Comparison of ENCODE assay signal across 20 cellular contexts in genomic region chr7:50856821-50857220, GRCh38.
"Had no signal": no experiment of that assay in that cellular context is flagged by ENCODE, and none has a peak within 500 bp of the region (broad histone marks: within the 10 kb centered on the region; RNA-seq: fewer than 3 reads in every experiment).

No MANE protein-coding gene starts in this region.

- H3K36me3 ChIP-seq: left lung, neutrophil, ovary, spleen, tibial nerve had no signal

- H3K9me3 ChIP-seq: left lung, mucosa of descending colon, neutrophil, ovary, psoas muscle, spleen, tibial nerve had no signal

- H3K4me3 ChIP-seq: left lung, mucosa of descending colon, ovary, psoas muscle, spleen, tibial nerve had no signal

- H3K27ac ChIP-seq: left lung, neutrophil, ovary, psoas muscle, spleen, tibial nerve had no signal

- H3K4me1 ChIP-seq: left lung, psoas muscle, spleen, tibial nerve had no signal

- ATAC-seq: activated naive CD8-positive, alpha-beta T cell treated with anti-CD3 and anti-CD28 coated beads, Interleukin-2, amount 50 U/mL, for 24 hours; esophagus mucosa; left lung; mucosa of descending colon; right cardiac atrium; T-helper 17 cell had no signal

- DNase-seq: activated CD4-positive, alpha-beta memory T cell treated with anti-CD3 and anti-CD28 coated beads, Interleukin-2, amount 10 ng/mL, durations not matched to agents 7 days and 5 days; activated CD4-positive, alpha-beta T cell treated with anti-CD3 and anti-CD28 coated beads, Interleukin-2, amount 10 ng/mL, durations not matched to agents 7 days and 5 days; activated CD4-positive, CD25-positive, alpha-beta regulatory T cell treated with anti-CD3 and anti-CD28 coated beads, Interleukin-2, amount 50 U/mL, for 72 hours; activated naive CD8-positive, alpha-beta T cell treated with anti-CD3 and anti-CD28 coated beads, Interleukin-2, amount 50 U/mL, for 24 hours; activated T-cell treated with anti-CD3 and anti-CD28 coated beads, Interleukin-2, amount 50 U/mL, for 48 hours; amygdala; cortex of kidney; endodermal cell; left lung; mucosa of descending colon; ovary; psoas muscle; right cardiac atrium; spleen; stimulated activated naive CD4-positive, alpha-beta T cell; T-helper 17 cell; T1000 had no signal

- H3K27me3 ChIP-seq: left lung, neutrophil, ovary, tibial nerve had no signal
